Comparison of ENCODE assay signal across 10 cellular contexts in genomic region chr3:69282191-69282590, GRCh38.
DNase-seq lines count a peak whose midpoint lies in the region; ATAC-seq and TF ChIP-seq lines count a peak whose summit lies in the region.
"Had no signal": no experiment of that assay in that cellular context is flagged by ENCODE, and none has a peak within 500 bp of the region (broad histone marks: within the 10 kb centered on the region; RNA-seq: fewer than 3 reads in every experiment).

No MANE protein-coding gene starts in this region.

- peak overlapping the region; percentile 31 for H3K4me3 Mint-ChIP-seq in activated naive CD4-positive, alpha-beta T cell treated with anti-CD3 and anti-CD28 coated beads, Interleukin-2, amount 50 U/mL, for 24 hours

- intact Hi-C loops in right cardiac atrium (cut with DNase I) = no loop called here
- intact Hi-C loops in left ventricle myocardium superior (cut with micrococcal nuclease) = no loop called here
- intact Hi-C loops in upper lobe of right lung (cut with DNase I) = no loop called here

- peak overlapping the region; percentile 78 for H3K27ac Mint-ChIP-seq in activated naive CD4-positive, alpha-beta T cell treated with anti-CD3 and anti-CD28 coated beads, Interleukin-2, amount 50 U/mL, for 24 hours

- DNase-seq in right cardiac atrium (peak in 1 of 3 donors; percentile 60), left ventricle myocardium superior (no peak), renal cortical epithelial cell (ENCODE audit: low read depth) (peak; percentile 20), upper lobe of right lung (no peak), GM10266 (ENCODE audit: extremely low spot score) (no peak), iPS-NIHi7 (ENCODE audit: extremely low spot score) (no peak)
- DNase-seq: SHP77 treated with DMSO at 0.1 percent for 48 hours had no signal

- H3K36me3 ChIP-seq in upper lobe of right lung = peaks cover 18% of the 10 kb centered on the region

- H3K9me3 Mint-ChIP-seq in activated naive CD4-positive, alpha-beta T cell treated with anti-CD3 and anti-CD28 coated beads, Interleukin-2, amount 50 U/mL, for 24 hours = no peaks in the 10 kb centered on the region

- H3K27me3 ChIP-seq in right cardiac atrium (ENCODE audit: control insufficient read depth, insufficient read depth) (no peaks in the 10 kb centered on the region), upper lobe of right lung (no peaks in the 10 kb centered on the region)
- H3K27me3 ChIP-seq: cardiac muscle cell had no signal

- H3K4me1 Mint-ChIP-seq in activated naive CD4-positive, alpha-beta T cell treated with anti-CD3 and anti-CD28 coated beads, Interleukin-2, amount 50 U/mL, for 24 hours = peaks cover 9% of the 10 kb centered on the region

- ATAC-seq in right cardiac atrium (peak; percentile 80 to 87), left ventricle myocardium superior (no peak), upper lobe of right lung (peak; percentile 80), GM21423 (IDR thresholded peaks at IDR 0.05; ENCODE audit: unreplicated experiment) (no peak)

- H3K4me3 ChIP-seq in right cardiac atrium (ENCODE audit: low read length) (no peak overlapping the region), upper lobe of right lung (no peak overlapping the region)
- H3K4me3 ChIP-seq: cardiac muscle cell had no signal

- H3K27me3 Mint-ChIP-seq in activated naive CD4-positive, alpha-beta T cell treated with anti-CD3 and anti-CD28 coated beads, Interleukin-2, amount 50 U/mL, for 24 hours = no peaks in the 10 kb centered on the region

- H3K27ac ChIP-seq in right cardiac atrium (ENCODE audit: low read length) (no peak overlapping the region), upper lobe of right lung (no peak overlapping the region)
- H3K27ac ChIP-seq: cardiac muscle cell had no signal

- no peaks in the 10 kb centered on the region for H3K36me3 Mint-ChIP-seq in activated naive CD4-positive, alpha-beta T cell treated with anti-CD3 and anti-CD28 coated beads, Interleukin-2, amount 50 U/mL, for 24 hours

- H3K9me3 ChIP-seq in right cardiac atrium (ENCODE audit: control insufficient read depth, low read length) = no peaks in the 10 kb centered on the region
- H3K9me3 ChIP-seq in upper lobe of right lung = no peaks in the 10 kb centered on the region

- WGBS in right cardiac atrium = 39% methylated on average over 3 of the region's 3 CpGs

- no peak for TF ChIP-seq CTCF in upper lobe of right lung (IDR thresholded peaks at IDR 0.05)
- no peak for TF ChIP-seq CTCF in GM10266 (IDR thresholded peaks at IDR 0.05; ENCODE audit: control insufficient read depth, insufficient read depth, low read depth, missing control alignments)

- H3K4me1 ChIP-seq in right cardiac atrium (ENCODE audit: control insufficient read depth, insufficient read depth, low read length) (no peaks in the 10 kb centered on the region), upper lobe of right lung (peaks cover 6% of the 10 kb centered on the region)

Comparison
In these comparisons a context has a peak if more than half of its experiments do, and no peak if none do; other contexts are left out.
1. ATAC-seq: peak in right cardiac atrium (2 of 2) and upper lobe of right lung (single experiment); none in left ventricle myocardium superior (single experiment) and GM21423 (single experiment).